Comparison of ENCODE assay signal across 21 cellular contexts in the genomic region with DNA sequence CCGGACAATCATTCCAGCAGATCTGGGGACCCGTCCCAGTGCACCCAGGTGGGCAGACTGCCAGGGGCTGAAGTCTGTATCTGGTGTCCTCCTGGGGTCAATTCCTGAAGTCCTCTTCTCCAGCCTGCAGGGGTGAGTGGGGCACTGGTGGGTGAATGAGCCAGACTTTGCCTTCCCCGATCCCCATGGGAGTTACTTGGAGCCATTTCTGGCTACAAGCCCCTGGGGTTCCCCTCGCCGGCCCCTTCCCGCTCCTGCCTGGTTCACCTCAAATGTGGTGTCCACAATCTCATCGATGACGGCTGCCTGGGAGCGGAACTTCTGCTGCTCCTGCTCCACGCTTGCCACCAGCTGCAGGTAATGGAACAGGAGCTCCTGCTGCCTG. TPM values are rescaled to one million over a fixed set of nuclear protein-coding genes. Genes with fewer than 3 reads are reported as not detected.
DNase-seq lines count a peak whose midpoint lies in the region; ATAC-seq and TF ChIP-seq lines count a peak whose summit lies in the region.
"Had no signal": no experiment of that assay in that cellular context is flagged by ENCODE, and none has a peak within 500 bp of the region (broad histone marks: within the 10 kb centered on the region; RNA-seq: fewer than 3 reads in every experiment).

No MANE protein-coding gene starts in this region.

- H3K4me1 Mint-ChIP-seq in osteocyte (ENCODE audit: unreplicated experiment) = peaks cover 49% of the 10 kb centered on the region
- peaks cover 36% of the 10 kb centered on the region for H3K4me1 Mint-ChIP-seq in stimulated activated naive CD8-positive, alpha-beta T cell treated with anti-CD3 and anti-CD28 coated beads, Interleukin-15, amount 100 ng/mL, for 72 hours
- H3K4me1 Mint-ChIP-seq: B cell; CD4-positive, CD25-positive, alpha-beta regulatory T cell; GM23338 had no signal

- H3K27ac ChIP-seq in BLaER1 treated with 17β-estradiol and CSF1 and Interleukin-3, amounts not matched to agents 10 nM and 100 nM = no peak overlapping the region
- H3K27ac ChIP-seq in coronary artery (peak overlapping the region; percentile 68 to 94), thoracic aorta (peak overlapping the region; percentile 92 to 97), Peyer's patch (no peak overlapping the region)

- no peaks in the 10 kb centered on the region for H3K36me3 ChIP-seq in BLaER1 treated with 17β-estradiol and CSF1 and Interleukin-3, amounts not matched to agents 10 nM and 100 nM
- H3K36me3 ChIP-seq in thoracic aorta (no peaks in the 10 kb centered on the region), Peyer's patch (no peaks in the 10 kb centered on the region)

- no peak overlapping the region for H3K4me3 ChIP-seq in BLaER1 treated with 17β-estradiol and CSF1 and Interleukin-3, amounts not matched to agents 10 nM and 100 nM
- H3K4me3 ChIP-seq in coronary artery = no peak overlapping the region
- H3K4me3 ChIP-seq in thoracic aorta = peak overlapping the region; percentile 55
- no peak overlapping the region for H3K4me3 ChIP-seq in Peyer's patch
- H3K4me3 ChIP-seq: GM12878, GM23338, SJSA1 had no signal

- H3K4me2 ChIP-seq in BLaER1 treated with 17β-estradiol and CSF1 and Interleukin-3, amounts not matched to agents 10 nM and 100 nM = peak overlapping the region in 8 of 11 experiments; percentile 24 to 62 (median 40); a peak in 10 of 22 replicates
- H3K4me2 ChIP-seq: GM23338 had no signal

- no peak overlapping the region for H3K4me3 Mint-ChIP-seq in osteocyte (ENCODE audit: unreplicated experiment)
- H3K4me3 Mint-ChIP-seq in stimulated activated naive CD8-positive, alpha-beta T cell treated with anti-CD3 and anti-CD28 coated beads, Interleukin-15, amount 100 ng/mL, for 72 hours = no peak overlapping the region
- H3K4me3 Mint-ChIP-seq: B cell; CD4-positive, CD25-positive, alpha-beta regulatory T cell; GM23338 had no signal

- no peaks in the 10 kb centered on the region for H3K36me3 Mint-ChIP-seq in osteocyte (ENCODE audit: unreplicated experiment)
- H3K36me3 Mint-ChIP-seq: CD4-positive, CD25-positive, alpha-beta regulatory T cell had no signal

- H3K27me3 ChIP-seq in BLaER1 treated with 17β-estradiol and CSF1 and Interleukin-3, amounts not matched to agents 10 nM and 100 nM = peaks cover 4 to 6% (median 6%) of the 10 kb centered on the region in 11 experiments
- H3K27me3 ChIP-seq in thoracic aorta (replicated peaks; ENCODE audit: insufficient read depth) (no peaks in the 10 kb centered on the region), Peyer's patch (peaks cover 0 to 13% of the 10 kb centered on the region in 2 donors)
- H3K27me3 ChIP-seq: SJSA1 had no signal

- peaks cover 30 to 62% (median 49%) of the 10 kb centered on the region in 10 experiments for H3K4me1 ChIP-seq in BLaER1 treated with 17β-estradiol and CSF1 and Interleukin-3, amounts not matched to agents 10 nM and 100 nM
- H3K4me1 ChIP-seq in thoracic aorta (ENCODE audit: control insufficient read depth in 1 of 2, low read depth in 2 of 2) (peaks cover 41 to 62% of the 10 kb centered on the region in 2 donors), Peyer's patch (peaks cover 0 to 4% (median under 1%) of the 10 kb centered on the region in 4 donors)

- H3K27me3 Mint-ChIP-seq in osteocyte (ENCODE audit: unreplicated experiment) = no peaks in the 10 kb centered on the region
- H3K27me3 Mint-ChIP-seq in stimulated activated naive CD8-positive, alpha-beta T cell treated with anti-CD3 and anti-CD28 coated beads, Interleukin-15, amount 100 ng/mL, for 72 hours = peaks cover 36% of the 10 kb centered on the region

- no peak for ATAC-seq in thoracic aorta (ENCODE audit: insufficient number of reproducible peaks, low FRiP score, low read depth)
- ATAC-seq in stimulated activated naive CD8-positive, alpha-beta T cell treated with anti-CD3 and anti-CD28 coated beads, Interleukin-15, amount 100 ng/mL, for 72 hours = no peak
- ATAC-seq: GM12878, GM23338 had no signal

- DNase-seq in coronary artery (ENCODE audit: low spot score) (no peak), osteocyte (ENCODE audit: extremely low spot score, unreplicated experiment) (no peak), thoracic aorta (ENCODE audit: low spot score) (no peak), Peyer's patch (no peak)
- no peak for DNase-seq in stimulated activated naive CD8-positive, alpha-beta T cell treated with anti-CD3 and anti-CD28 coated beads, Interleukin-15, amount 100 ng/mL, for 72 hours
- no peak for DNase-seq in activated CD4-positive, alpha-beta T cell treated with anti-CD3 and anti-CD28 coated beads for 1 hour
- DNase-seq: CD4-positive, CD25-positive, alpha-beta regulatory T cell; COR-L47; DMS79 treated with DMSO at 0.1 percent for 48 hours; HCEC 1CT; KG1; NCI-H1105; NCI-H2029 treated with DMSO at 0.1 percent for 48 hours; NCI-H226; NCI-H510A treated with DMSO at 0.1 percent for 48 hours; NCI-H748 treated with DMSO at 0.1 percent for 48 hours had no signal

- peaks cover 0 to 7% (median 0%) of the 10 kb centered on the region in 11 experiments; a peak in 1 of 22 replicates for H4K20me1 ChIP-seq in BLaER1 treated with 17β-estradiol and CSF1 and Interleukin-3, amounts not matched to agents 10 nM and 100 nM

- no peak for TF ChIP-seq POLR2A in Peyer's patch (IDR thresholded peaks at IDR 0.05)

- no peaks in the 10 kb centered on the region for H3K9me3 ChIP-seq in BLaER1 treated with 17β-estradiol and CSF1 and Interleukin-3, amounts not matched to agents 10 nM and 100 nM (replicated peaks in 1 of 11)
- H3K9me3 ChIP-seq in thoracic aorta (no peaks in the 10 kb centered on the region), Peyer's patch (no peaks in the 10 kb centered on the region)
- H3K9me3 ChIP-seq: SJSA1 had no signal

- no peak for TF ChIP-seq CTCF in coronary artery (IDR thresholded peaks at IDR 0.05)
- TF ChIP-seq CTCF in osteocyte (IDR thresholded peaks at IDR 0.05) = no peak
- TF ChIP-seq CTCF in thoracic aorta (IDR thresholded peaks at IDR 0.05) = no peak
- TF ChIP-seq CTCF in Peyer's patch (IDR thresholded peaks at IDR 0.05) = no peak

- no peaks in the 10 kb centered on the region for H3K9me3 Mint-ChIP-seq in osteocyte (ENCODE audit: unreplicated experiment)
- H3K9me3 Mint-ChIP-seq in stimulated activated naive CD8-positive, alpha-beta T cell treated with anti-CD3 and anti-CD28 coated beads, Interleukin-15, amount 100 ng/mL, for 72 hours = no peaks in the 10 kb centered on the region
- H3K9me3 Mint-ChIP-seq: CD4-positive, CD25-positive, alpha-beta regulatory T cell; GM23338 had no signal

- H3K27ac Mint-ChIP-seq in osteocyte (ENCODE audit: unreplicated experiment) = peak overlapping the region; percentile 87
- H3K27ac Mint-ChIP-seq in stimulated activated naive CD8-positive, alpha-beta T cell treated with anti-CD3 and anti-CD28 coated beads, Interleukin-15, amount 100 ng/mL, for 72 hours = no peak overlapping the region
- H3K27ac Mint-ChIP-seq: B cell; CD4-positive, CD25-positive, alpha-beta regulatory T cell; GM23338 had no signal

- H3K9ac ChIP-seq in BLaER1 treated with 17β-estradiol and CSF1 and Interleukin-3, amounts not matched to agents 10 nM and 100 nM = no peak overlapping the region

RNA-seq across cellular contexts. Expression of gene CST6, which starts 5.0 kb away (rescaled TPM):
- total RNA-seq in osteocyte = not detected in 2 replicates
- total RNA-seq in thoracic aorta = 10 to 100 TPM in 1 of 2 donors, 1 to 10 TPM in 1; 4.5 to 16.9 TPM
- total RNA-seq in Peyer's patch = not detected
- total RNA-seq: B cell; CD4-positive, CD25-positive, alpha-beta regulatory T cell; GM12878; SJSA1 had no signal

RNA-seq across cellular contexts. Expression of gene CATSPER1, which starts 9.5 kb away (rescaled TPM):
- 0.54 and 1.1 TPM in 2 replicates for total RNA-seq in osteocyte
- total RNA-seq in thoracic aorta = not detected
- total RNA-seq in Peyer's patch = not detected
- total RNA-seq: B cell; CD4-positive, CD25-positive, alpha-beta regulatory T cell; GM12878; GM23338 had no signal

RNA-seq across cellular contexts. Expression of gene BANF1, which starts 14.5 kb away (rescaled TPM):
- total RNA-seq in osteocyte (207 and 216 TPM in 2 replicates), thoracic aorta (10 to 100 TPM; 22.2 to 60.0 TPM), Peyer's patch (10 to 100 TPM; 25.4 to 42.4 (median 27.7) TPM)

RNA-seq across cellular contexts. Expression of gene EIF1AD, which starts 14.8 kb away (rescaled TPM):
- total RNA-seq in osteocyte = 34.6 and 38.1 TPM in 2 replicates
- 10 to 100 TPM; 20.6 to 43.5 TPM for total RNA-seq in thoracic aorta
- 10 to 100 TPM; 15.1 to 66.0 (median 23.7) TPM for total RNA-seq in Peyer's patch

RNA-seq across cellular contexts. Expression of gene GAL3ST3, which starts 32.2 kb away (rescaled TPM):
- total RNA-seq in osteocyte (0.71 and 0.94 TPM in 2 replicates), thoracic aorta (1 to 10 TPM in 1 of 2 donors, not detected in 1; 1.1 TPM), Peyer's patch (not detected)
- total RNA-seq: B cell; CD4-positive, CD25-positive, alpha-beta regulatory T cell; GM12878; SJSA1 had no signal

Comparison
In these comparisons a context has a peak if more than half of its experiments do, and no peak if none do; other contexts are left out.
1. H3K27ac ChIP-seq: peak in coronary artery (2 of 2) and thoracic aorta (2 of 2); none in BLaER1 treated with 17β-estradiol and CSF1 and Interleukin-3, amounts not matched to agents 10 nM and 100 nM (0 of 11) and Peyer's patch (0 of 4).